21 cellular contexts compared by ENCODE assay signal in the genomic region with DNA sequence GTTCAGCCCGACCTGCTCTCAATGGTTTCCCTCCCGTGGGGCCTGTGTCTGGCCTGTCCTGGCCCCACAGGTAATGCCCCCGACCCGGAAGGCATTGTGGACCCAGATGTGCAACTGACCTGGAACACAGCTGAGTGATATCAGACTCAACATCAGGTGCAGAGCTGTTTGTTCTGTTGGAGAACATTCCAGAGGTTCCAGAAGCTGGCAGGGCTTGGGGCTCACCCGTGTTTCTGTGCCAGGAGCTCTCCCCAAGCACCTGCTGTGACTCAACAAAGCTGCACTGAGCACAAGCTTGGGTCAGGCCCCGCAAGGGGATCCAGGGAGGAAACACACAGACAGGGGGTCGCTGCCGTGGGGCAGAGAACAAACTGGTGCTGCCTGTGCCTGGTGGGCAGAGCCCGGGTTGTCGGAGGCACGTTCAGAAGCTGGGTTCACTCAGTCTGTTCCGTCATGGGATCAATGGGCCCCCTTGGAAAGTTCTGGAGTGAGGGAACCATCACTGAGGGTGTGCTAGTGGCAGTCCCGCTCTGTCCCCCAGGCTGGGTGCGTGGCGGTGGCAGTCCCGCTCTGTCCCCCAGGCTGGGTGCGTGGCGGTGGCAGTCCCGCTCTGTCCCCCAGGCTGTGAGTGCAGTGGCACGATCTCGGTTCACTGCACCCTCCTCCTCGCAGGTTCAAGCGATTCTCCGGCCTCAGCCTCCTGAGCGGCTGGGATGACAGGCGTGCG. TPM values are rescaled to one million over a fixed set of nuclear protein-coding genes. Genes with fewer than 3 reads are reported as not detected.
DNase-seq lines count a peak whose midpoint lies in the region; ATAC-seq and TF ChIP-seq lines count a peak whose summit lies in the region.
"Had no signal": no experiment of that assay in that cellular context is flagged by ENCODE, and none has a peak within 500 bp of the region (broad histone marks: within the 10 kb centered on the region; RNA-seq: fewer than 3 reads in every experiment).

No MANE protein-coding gene starts in this region.

- no peak overlapping the region for H3K4me2 ChIP-seq in osteoblast (ENCODE audit: insufficient read depth, low read length)
- H3K4me2 ChIP-seq in OCI-LY7 (ENCODE audit: low read length): no peak overlapping the region

- no TSS peak for BruUV-seq in OCI-LY7 (replicated peaks; lab: Mats Ljungman, UMichigan)

- peaks cover 9% of the 10 kb centered on the region for H3K27me3 ChIP-seq in osteoblast (ENCODE audit: insufficient read depth, low read length)
- peaks cover 14% of the 10 kb centered on the region for H3K27me3 ChIP-seq in upper lobe of right lung
- peaks cover 23% of the 10 kb centered on the region for H3K27me3 ChIP-seq in SJCRH30

- DNase-seq in Right ventricle myocardium inferior (ENCODE audit: missing footprints): peak; percentile 34
- DNase-seq in left cardiac atrium: no peak
- DNase-seq in iPS-NIHi11 (ENCODE audit: low spot score): peak; percentile 5
- DNase-seq in osteoblast (ENCODE audit: insufficient read length, low spot score, missing footprints): peak; percentile 27
- no peak for DNase-seq in upper lobe of right lung
- DNase-seq in SJCRH30: no peak
- no peak for DNase-seq in hepatic stellate cell (ENCODE audit: low spot score)
- DNase-seq in OCI-LY7 (ENCODE audit: low spot score): no peak
- DNase-seq: Calu3; CD4-positive, alpha-beta T cell; DMS53; EL; Kasumi-1; MG63; NCI-H1092; NCI-H1436 treated with DMSO at 0.1 percent for 48 hours; PC-3; RPMI8226; SIG-M5 had no signal

- H3K27ac ChIP-seq in osteoblast (ENCODE audit: low read depth, low read length): no peak overlapping the region
- H3K27ac ChIP-seq in upper lobe of right lung: no peak overlapping the region
- no peak overlapping the region for H3K27ac ChIP-seq in SJCRH30
- no peak overlapping the region for H3K27ac ChIP-seq in OCI-LY7 (ENCODE audit: low read depth, low read length, poor library complexity, severe bottlenecking)

- H3K4me3 ChIP-seq in osteoblast (ENCODE audit: insufficient read depth, low read length): no peak overlapping the region
- no peak overlapping the region for H3K4me3 ChIP-seq in upper lobe of right lung
- H3K4me3 ChIP-seq in SJCRH30: no peak overlapping the region
- H3K4me3 ChIP-seq in OCI-LY7 (ENCODE audit: low read depth, low read length, poor library complexity, severe bottlenecking): no peak overlapping the region
- H3K4me3 ChIP-seq: MG63 had no signal

- POLR2A ChIA-PET in OCI-LY7 (lab: Charles Lee): no interaction called here

- CTCF ChIA-PET in OCI-LY7 (lab: Charles Lee; ENCODE audit: unreplicated experiment): no interaction called here

- intact Hi-C loops in Right ventricle myocardium inferior (cut with DNase I) (no loop called here), left cardiac atrium (cut with DNase I) (no loop called here), upper lobe of right lung (cut with DNase I) (no loop called here), OCI-LY7 (cut with micrococcal nuclease; ENCODE audit: unreplicated experiment) (no loop called here)

- H3K36me3 ChIP-seq in osteoblast (ENCODE audit: insufficient read depth, low read length) (no peaks in the 10 kb centered on the region), upper lobe of right lung (no peaks in the 10 kb centered on the region), SJCRH30 (no peaks in the 10 kb centered on the region), OCI-LY7 (ENCODE audit: insufficient read depth, low read length) (no peaks in the 10 kb centered on the region)
- H3K36me3 ChIP-seq: MG63 had no signal

- H2AFZ ChIP-seq in osteoblast (ENCODE audit: low read length): no peak overlapping the region
- H2AFZ ChIP-seq in OCI-LY7 (ENCODE audit: low read length): no peak overlapping the region

- no peaks in the 10 kb centered on the region for H3K9me2 ChIP-seq in OCI-LY7 (ENCODE audit: insufficient read depth, low read length)

- TF ChIP-seq CTCF in osteoblast (IDR thresholded peaks at IDR 0.05; ENCODE audit: extremely low read depth, low read depth, low read length): no peak
- TF ChIP-seq CTCF in upper lobe of right lung (IDR thresholded peaks at IDR 0.05): no peak
- TF ChIP-seq CTCF in OCI-LY7 (conservative IDR thresholded peaks at IDR 0.05; ENCODE audit: low read length): no peak

- H4K20me1 ChIP-seq in osteoblast (ENCODE audit: insufficient read depth, low read length) (no peaks in the 10 kb centered on the region), OCI-LY7 (ENCODE audit: insufficient read depth, low read length) (no peaks in the 10 kb centered on the region)

- H3K4me1 ChIP-seq in osteoblast (ENCODE audit: insufficient read depth, low read length) (no peaks in the 10 kb centered on the region), upper lobe of right lung (no peaks in the 10 kb centered on the region), SJCRH30 (no peaks in the 10 kb centered on the region), OCI-LY7 (ENCODE audit: insufficient read depth, low read length, poor library complexity, severe bottlenecking) (no peaks in the 10 kb centered on the region)

- ATAC-seq in Right ventricle myocardium inferior: no peak
- no peak for ATAC-seq in left cardiac atrium
- ATAC-seq in upper lobe of right lung: peak; percentile 69
- ATAC-seq: PC-3 had no signal

- H3K79me2 ChIP-seq in osteoblast (ENCODE audit: insufficient read depth, low read length): no peaks in the 10 kb centered on the region
- no peaks in the 10 kb centered on the region for H3K79me2 ChIP-seq in OCI-LY7 (ENCODE audit: insufficient read depth, low read depth, low read length)

- no peaks in the 10 kb centered on the region for H3K9me3 ChIP-seq in osteoblast (ENCODE audit: low read depth, low read length)
- no peaks in the 10 kb centered on the region for H3K9me3 ChIP-seq in upper lobe of right lung
- no peaks in the 10 kb centered on the region for H3K9me3 ChIP-seq in SJCRH30 (replicated peaks)
- H3K9me3 ChIP-seq in OCI-LY7 (ENCODE audit: low read length): no peaks in the 10 kb centered on the region
- H3K9me3 ChIP-seq: MG63 had no signal

RNA-seq across cellular contexts. Expression of gene HS3ST6, which starts 22.1 kb away (rescaled TPM):
- total RNA-seq in Right ventricle myocardium inferior (not detected), left cardiac atrium (not detected), osteoblast (not detected in 2 replicates), upper lobe of right lung (not detected), OCI-LY7 (2022) (not detected in 2 replicates)
- total RNA-seq in SJCRH30 (2014; rRNA removed; shearing (Covaris generic)): not detected in 2 replicates
- total RNA-seq in OCI-LY7 (2014; rRNA removed; shearing (Covaris generic)): not detected in 2 replicates
- total RNA-seq: A172; Calu3; CD4-positive, alpha-beta T cell; PC-3 had no signal

RNA-seq across cellular contexts. Expression of gene MEIOB, which starts 24.1 kb away (rescaled TPM):
- total RNA-seq in Right ventricle myocardium inferior (not detected), left cardiac atrium (under 1 TPM; 0.18 to 0.21 TPM), osteoblast (not detected in 2 replicates), upper lobe of right lung (not detected), OCI-LY7 (2022) (not detected in 2 replicates)
- not detected in 2 replicates for total RNA-seq in SJCRH30 (2014; rRNA removed; shearing (Covaris generic))
- total RNA-seq in OCI-LY7 (2014; rRNA removed; shearing (Covaris generic)): not detected in 2 replicates
- total RNA-seq: Calu3; CD4-positive, alpha-beta T cell; PC-3 had no signal

RNA-seq across cellular contexts. Expression of gene MSRB1, which starts 46.9 kb away (rescaled TPM):
- total RNA-seq in Right ventricle myocardium inferior (25.3 TPM), left cardiac atrium (10 to 100 TPM; 23.6 to 30.8 TPM), osteoblast (16.2 and 18.1 TPM in 2 replicates), upper lobe of right lung (28.8 TPM), OCI-LY7 (2022) (17.6 and 18.0 TPM in 2 replicates)
- total RNA-seq in SJCRH30 (2014; rRNA removed; shearing (Covaris generic)): 16.0 and 18.7 TPM in 2 replicates
- 5.2 and 9.0 TPM in 2 replicates for total RNA-seq in OCI-LY7 (2014; rRNA removed; shearing (Covaris generic))

RNA-seq across cellular contexts. Expression of gene RPL3L, which starts 58.4 kb away (rescaled TPM):
- total RNA-seq in Right ventricle myocardium inferior (271 TPM), left cardiac atrium (10 to 100 TPM; 33.4 to 78.2 TPM), osteoblast (not detected in 2 replicates), upper lobe of right lung (not detected), OCI-LY7 (2022) (0.63 and 0.72 TPM in 2 replicates)
- 0.32 and 0.56 TPM in 2 replicates for total RNA-seq in SJCRH30 (2014; rRNA removed; shearing (Covaris generic))
- 0.35 TPM in 1 of 2 replicates, not detected in the other for total RNA-seq in OCI-LY7 (2014; rRNA removed; shearing (Covaris generic))
- total RNA-seq: Calu3; CD4-positive, alpha-beta T cell; NCI-H460 had no signal

Comparison
In these comparisons a context has a peak if more than half of its experiments do, and no peak if none do; other contexts are left out.
1. DNase-seq: peak in Right ventricle myocardium inferior (single experiment), iPS-NIHi11 (single experiment) and osteoblast (single experiment); none in left cardiac atrium (single experiment), upper lobe of right lung (single experiment), SJCRH30 (0 of 2), hepatic stellate cell (single experiment) and OCI-LY7 (single experiment).